8 cellular contexts compared by ENCODE assay signal in the genomic region with DNA sequence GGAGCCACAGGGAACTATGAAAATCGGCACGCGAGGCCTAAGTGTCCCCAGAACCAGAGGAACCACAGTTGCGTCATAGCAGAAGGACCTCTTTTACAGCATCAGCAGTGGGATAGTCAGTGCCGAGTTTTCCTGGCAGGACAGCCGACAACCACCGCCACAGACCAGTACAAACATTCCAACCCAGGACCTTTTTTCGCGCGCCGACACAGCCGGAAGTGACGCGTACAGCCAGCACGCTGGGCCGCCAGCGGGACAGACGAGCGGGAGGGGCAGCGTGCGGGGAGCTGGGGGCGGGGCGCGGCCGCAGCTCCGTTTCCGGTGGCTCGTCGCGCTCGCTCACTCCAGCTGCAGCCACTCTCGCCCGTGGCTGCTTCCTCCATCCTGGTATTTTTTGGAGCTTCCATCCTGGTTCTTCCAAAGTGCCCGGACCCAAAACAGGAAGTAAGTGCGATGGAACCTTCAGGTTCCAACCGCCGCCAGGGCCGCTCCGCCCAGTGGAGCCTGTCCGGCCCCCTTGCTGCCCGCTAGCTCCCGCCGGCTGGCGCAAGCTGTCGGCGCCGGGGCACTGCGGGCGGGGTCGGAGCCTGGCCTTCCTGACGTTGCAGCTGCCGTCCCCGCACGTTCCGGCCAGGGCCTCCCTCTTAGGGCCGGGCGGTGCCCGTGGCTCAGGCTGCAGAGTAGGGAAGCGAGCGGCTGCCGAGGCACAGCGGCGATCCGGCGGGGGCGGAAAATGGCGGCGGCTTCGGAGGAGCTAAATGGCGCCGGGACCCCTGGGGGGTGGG. TPM values are rescaled to one million over a fixed set of nuclear protein-coding genes. Genes with fewer than 3 reads are reported as not detected.
A peak's percentile ranks its signal among the peaks of the same experiment; 100 is the strongest.
DNase-seq lines count a peak whose midpoint lies in the region; ATAC-seq and TF ChIP-seq lines count a peak whose summit lies in the region.

A gene with protein sequence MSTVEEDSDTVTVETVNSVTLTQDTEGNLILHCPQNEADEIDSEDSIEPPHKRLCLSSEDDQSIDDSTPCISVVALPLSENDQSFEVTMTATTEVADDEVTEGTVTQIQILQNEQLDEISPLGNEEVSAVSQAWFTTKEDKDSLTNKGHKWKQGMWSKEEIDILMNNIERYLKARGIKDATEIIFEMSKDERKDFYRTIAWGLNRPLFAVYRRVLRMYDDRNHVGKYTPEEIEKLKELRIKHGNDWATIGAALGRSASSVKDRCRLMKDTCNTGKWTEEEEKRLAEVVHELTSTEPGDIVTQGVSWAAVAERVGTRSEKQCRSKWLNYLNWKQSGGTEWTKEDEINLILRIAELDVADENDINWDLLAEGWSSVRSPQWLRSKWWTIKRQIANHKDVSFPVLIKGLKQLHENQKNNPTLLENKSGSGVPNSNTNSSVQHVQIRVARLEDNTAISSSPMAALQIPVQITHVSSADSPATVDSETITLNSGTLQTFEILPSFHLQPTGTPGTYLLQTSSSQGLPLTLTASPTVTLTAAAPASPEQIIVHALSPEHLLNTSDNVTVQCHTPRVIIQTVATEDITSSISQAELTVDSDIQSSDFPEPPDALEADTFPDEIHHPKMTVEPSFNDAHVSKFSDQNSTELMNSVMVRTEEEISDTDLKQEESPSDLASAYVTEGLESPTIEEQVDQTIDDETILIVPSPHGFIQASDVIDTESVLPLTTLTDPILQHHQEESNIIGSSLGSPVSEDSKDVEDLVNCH (plus strand): TSS at position 342 of the 785 bp plus-strand sequence. CDS start 12,489 bp downstream, outside the sequence.

- in situ Hi-C loops in GM13976 (cut with MboI; ENCODE audit: low sequenced_read_pairs, unreplicated experiment): no loop called here

- peak; percentile 93 for DNase-seq in GM13976 (ENCODE audit: low spot score)
- peak; percentile 84 for DNase-seq in NCI-H146 treated with DMSO at 0.1 percent for 48 hours (lab: John Stamatoyannopoulos, UW; ENCODE audit: unreplicated experiment)
- DNase-seq in amniotic epithelial cell (ENCODE audit: low read depth): peak; percentile 95
- peak; percentile 96 for DNase-seq in left cardiac atrium
- DNase-seq in posterior vena cava (ENCODE audit: low spot score): peak; percentile 99
- peak; percentile 98 for DNase-seq in upper lobe of right lung

- H3K27me3 ChIP-seq in upper lobe of right lung: no peaks in the 10 kb centered on the region

- intact Hi-C loops in T-helper 1 cell treated with Interleukin-12 subunit alpha and Interleukin-12 subunit beta and Interleukin-4 antibody, amounts not matched to agents 30 ng/mL and 1 ng/mL, for 36 hours (cut with micrococcal nuclease): loop anchor here (1.0 to 10.0 kb wide), 7 partner anchors 45 to 1062 kb away; partner anchors contain the start of genes CROT, ELAPOR2 and TMEM243
- intact Hi-C loops in left cardiac atrium (cut with DNase I) (loop anchor here in 1 of 2 donors (10.0 kb wide), 2 partner anchors 62 to 192 kb away; partner anchors contain the start of genes CROT and TMEM243), posterior vena cava (cut with DNase I) (loop anchor here in 1 of 2 donors (5.0 kb wide), 1 partner anchor 225 kb away; no protein-coding TSS in a partner anchor), upper lobe of right lung (cut with DNase I) (no loop called here)

- peak within 1 kb of the TSS; percentile 77 for H3K4me3 ChIP-seq in upper lobe of right lung

- H3K36me3 ChIP-seq in upper lobe of right lung: no peaks in the 10 kb centered on the region

- ATAC-seq in HG02870 (IDR thresholded peaks at IDR 0.05; ENCODE audit: unreplicated experiment) (peak; percentile 68), left cardiac atrium (peak; percentile 97 to 98), upper lobe of right lung (peak; percentile 97)

- no peaks in the 10 kb centered on the region for H3K9me3 ChIP-seq in upper lobe of right lung

- peak within 1 kb of the TSS; percentile 97 for H3K27ac ChIP-seq in upper lobe of right lung

- TF ChIP-seq CTCF in GM13976 (IDR thresholded peaks at IDR 0.05; ENCODE audit: borderline replicate concordance, control extremely low read depth, extremely low read depth, insufficient read depth, missing control alignments): no peak
- no peak for TF ChIP-seq CTCF in upper lobe of right lung (IDR thresholded peaks at IDR 0.05)

- H3K4me1 ChIP-seq in upper lobe of right lung: peaks cover 41% of the 10 kb centered on the region

RNA-seq across cellular contexts. Expression of the gene that starts here (rescaled TPM):
- 115 and 123 TPM in 2 replicates for total RNA-seq in T-helper 1 cell treated with Interleukin-12 subunit alpha and Interleukin-12 subunit beta and Interleukin-4 antibody, amounts not matched to agents 30 ng/mL and 1 ng/mL, for 36 hours
- total RNA-seq in left cardiac atrium: 10 to 100 TPM; 25.4 to 31.7 TPM
- total RNA-seq in posterior vena cava: 10 to 100 TPM; 57.7 to 63.6 TPM
- total RNA-seq in upper lobe of right lung: 82.8 TPM

Comparison
In these comparisons a context has a peak if more than half of its experiments do, and no peak if none do; other contexts are left out.
1. Peak in every context shown above with its lines: DNase-seq, ATAC-seq, H3K4me3 ChIP-seq and H3K27ac ChIP-seq.